ENCODE assay signal across 8 cellular contexts in the genomic region with DNA sequence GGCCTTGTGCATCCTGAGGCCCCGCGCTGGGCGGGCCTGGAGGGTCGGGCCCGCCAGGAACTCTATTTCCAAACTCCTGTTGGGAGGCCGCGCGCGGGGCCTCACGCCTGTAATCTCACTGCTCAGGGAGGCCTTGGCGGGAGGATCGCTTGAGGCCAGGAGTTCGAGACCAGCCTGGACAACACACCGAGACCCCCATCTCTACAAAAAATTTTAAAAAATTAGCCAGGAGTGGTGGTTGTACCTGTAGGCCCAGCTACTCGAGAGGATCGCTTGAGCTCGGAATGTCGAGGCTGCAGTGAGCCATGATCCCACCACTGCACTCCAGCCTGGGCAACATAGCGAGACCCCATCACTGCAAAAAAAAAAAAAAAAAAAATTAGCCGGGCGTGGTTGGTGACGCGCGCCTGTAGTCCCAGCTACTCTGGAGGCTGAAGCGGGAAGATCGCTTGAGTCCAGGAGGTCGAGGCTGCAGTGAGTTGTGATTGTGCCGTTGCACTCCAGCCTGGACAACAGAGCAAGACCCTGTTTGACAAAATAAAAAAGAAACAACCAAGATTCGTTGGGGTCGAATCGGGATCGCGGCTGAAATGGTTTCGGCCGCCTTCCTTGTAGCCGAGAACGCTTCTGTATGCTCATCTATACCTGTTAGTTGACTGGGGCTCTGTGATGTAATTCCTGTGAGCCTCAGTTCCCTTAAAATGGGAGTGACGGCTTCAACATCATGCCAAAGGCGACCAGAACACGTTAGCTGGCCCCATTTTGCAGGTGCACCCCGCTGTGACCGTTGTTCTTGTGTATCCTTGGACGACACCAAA.
DNase-seq lines count a peak whose midpoint lies in the region; ATAC-seq, FAIRE-seq and TF ChIP-seq lines count a peak whose summit lies in the region.

No MANE protein-coding gene starts in this region.

- peaks cover 8% of the 10 kb centered on the region; the same call in 1 of the 2 replicates for H4K20me1 ChIP-seq in SU-DHL-6 (ENCODE audit: low read depth, low read length)

- peaks cover 17% of the 10 kb centered on the region; the same call in 1 of the 2 replicates for H3F3A ChIP-seq in SU-DHL-6 (ENCODE audit: insufficient read depth)

- H3K4me2 ChIP-seq in SU-DHL-6 (ENCODE audit: low read depth, low read length, poor library complexity, severe bottlenecking), result peak overlapping the region; percentile 97

- H3K36me3 ChIP-seq in SU-DHL-6 (ENCODE audit: low read length) (no peaks in the 10 kb centered on the region), rectal smooth muscle tissue (ENCODE audit: control insufficient read depth, insufficient read depth, low read length) (peaks cover 10% of the 10 kb centered on the region)

- ATAC-seq in GM19023 (IDR thresholded peaks at IDR 0.05; ENCODE audit: unreplicated experiment), result no peak

- TF ChIP-seq CTCF in GM12865 (IDR thresholded peaks at IDR 0.05; ENCODE audit: insufficient read depth, low read depth, low read length, missing control alignments), result no peak
- no peak for TF ChIP-seq CTCF in SU-DHL-6 (IDR thresholded peaks at IDR 0.05; ENCODE audit: insufficient read depth, low read length, poor library complexity, severe bottlenecking)
- no peak for TF ChIP-seq CTCF in fibroblast of mammary gland (conservative IDR thresholded peaks at IDR 0.05; ENCODE audit: control insufficient read depth, insufficient read depth, low read depth, low read length)

- no peaks in the 10 kb centered on the region for H3K9me3 ChIP-seq in SU-DHL-6 (ENCODE audit: insufficient read depth, low read length)

- H3K4me3 ChIP-seq in GM12865 (ENCODE audit: low read depth, low read length) (peak overlapping the region; percentile 76), SU-DHL-6 (ENCODE audit: insufficient read depth, low read length, poor library complexity, severe bottlenecking) (peak overlapping the region; percentile 90), fibroblast of mammary gland (ENCODE audit: control insufficient read depth, low read depth, low read length) (peak overlapping the region; percentile 76), rectal smooth muscle tissue (ENCODE audit: low read length) (peak overlapping the region; percentile 81)

- H3K27ac ChIP-seq in SU-DHL-6 (ENCODE audit: low read depth, low read length) (peak overlapping the region; percentile 81), rectal smooth muscle tissue (ENCODE audit: low read depth, low read length) (peak overlapping the region; percentile 99)

- peaks cover 79% of the 10 kb centered on the region for H3K79me2 ChIP-seq in SU-DHL-6 (ENCODE audit: insufficient read depth, low read length)

- H3K9ac ChIP-seq in SU-DHL-6 (ENCODE audit: low read length), result peak overlapping the region; percentile 95
- peak overlapping the region; percentile 73 for H3K9ac ChIP-seq in rectal smooth muscle tissue (ENCODE audit: low read length)

- no peak for TF ChIP-seq POLR2A in H54 (IDR thresholded peaks at IDR 0.05; ENCODE audit: low read depth, low read length)

- peak overlapping the region; percentile 22 for H2AFZ ChIP-seq in SU-DHL-6 (ENCODE audit: low read depth, low read length, severe bottlenecking)

- FAIRE-seq in H54 (lab: Jason Lieb, UNC), result no peak

- H3K9me2 ChIP-seq in SU-DHL-6 (replicated peaks; ENCODE audit: insufficient read depth, low read length), result no peaks in the 10 kb centered on the region

- H3K27me3 ChIP-seq in SU-DHL-6 (ENCODE audit: low read length) (no peaks in the 10 kb centered on the region), rectal smooth muscle tissue (ENCODE audit: control insufficient read depth, insufficient read depth, low read length) (no peaks in the 10 kb centered on the region)

- no peak for DNase-seq in GM12865 (ENCODE audit: low read depth)
- no peak for DNase-seq in fibroblast of mammary gland (ENCODE audit: low read depth)
- no peak for DNase-seq in H54 (ENCODE audit: insufficient read length, low spot score)
- no peak for DNase-seq in NCI-H1417 treated with DMSO at 0.1 percent for 48 hours (lab: John Stamatoyannopoulos, UW)
- DNase-seq in Kasumi-1 (lab: John Stamatoyannopoulos, UW), result no peak

- peaks cover 35% of the 10 kb centered on the region for H3K4me1 ChIP-seq in rectal smooth muscle tissue (ENCODE audit: control insufficient read depth, insufficient read depth, low read length)
